Comparison of ENCODE assay signal across 12 cellular contexts in the genomic region with DNA sequence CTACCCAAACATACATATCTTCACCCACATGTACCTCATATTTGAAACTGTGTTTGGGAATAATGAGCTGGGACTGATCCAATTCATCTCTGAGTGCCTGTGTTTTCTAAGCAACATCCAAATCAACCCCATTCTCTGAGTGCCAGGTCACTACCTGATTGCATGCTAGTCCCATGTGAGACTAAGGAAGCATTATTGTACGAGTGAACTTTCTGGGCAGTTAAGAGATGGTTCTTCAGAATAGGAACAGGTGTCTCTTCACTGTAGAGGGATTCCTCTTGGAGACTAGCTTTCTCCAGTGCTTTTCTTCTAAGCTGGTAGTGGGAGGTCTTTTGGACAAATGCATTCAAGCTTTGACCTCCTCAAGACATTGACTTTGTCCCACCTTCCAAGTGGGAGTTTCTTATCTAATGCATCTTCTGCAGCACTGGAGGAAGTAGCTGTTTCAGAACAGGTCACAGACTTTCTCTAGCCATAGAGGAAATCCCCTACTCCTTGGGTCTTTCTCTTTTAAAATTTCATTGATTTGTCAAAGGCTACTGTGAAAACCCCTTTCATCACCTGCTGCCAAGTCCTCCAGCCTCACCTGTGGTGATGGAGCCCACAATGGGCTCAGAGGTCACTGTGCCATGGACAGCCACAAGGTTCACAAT.
DNase-seq lines count a peak whose midpoint lies in the region; ATAC-seq and TF ChIP-seq lines count a peak whose summit lies in the region.
"Had no signal": no experiment of that assay in that cellular context is flagged by ENCODE, and none has a peak within 500 bp of the region (broad histone marks: within the 10 kb centered on the region; RNA-seq: fewer than 3 reads in every experiment).

No MANE protein-coding gene starts in this region.

- no peaks in the 10 kb centered on the region; the same call in 1 of the 2 replicates for H3K27me3 ChIP-seq in H7 (ENCODE audit: control insufficient read depth, insufficient read depth, low read length)
- H3K27me3 ChIP-seq: right atrium auricular region, thyroid gland had no signal

- no peak for TF ChIP-seq CTCF in lower leg skin (IDR thresholded peaks at IDR 0.05)

- 69 to 70% methylated on average over 1 of the region's 1 CpG for WGBS in lower leg skin, 2 donors

- H3K4me3 ChIP-seq in H7 (ENCODE audit: insufficient read depth, low read depth, low read length) = no peak overlapping the region
- no peak overlapping the region for H3K4me3 ChIP-seq in lower leg skin (ENCODE audit: low read depth, poor library complexity, severe bottlenecking)
- H3K4me3 ChIP-seq: right atrium auricular region, thyroid gland had no signal

- intact Hi-C loops in lower leg skin (cut with DNase I; ENCODE audit: low total_unique reads) = no loop called here

- no peak for TF ChIP-seq POLR2A in lower leg skin (IDR thresholded peaks at IDR 0.05)

- ATAC-seq in GM18519 (IDR thresholded peaks at IDR 0.05; ENCODE audit: low FRiP score, unreplicated experiment) = peak; percentile 79
- peak; percentile 79 for ATAC-seq in GM21381 (IDR thresholded peaks at IDR 0.05; ENCODE audit: unreplicated experiment)
- peak; percentile 82 for ATAC-seq in HG02973 (IDR thresholded peaks at IDR 0.05; ENCODE audit: unreplicated experiment)
- peak; percentile 63 for ATAC-seq in HG03575 (IDR thresholded peaks at IDR 0.05; ENCODE audit: extremely low read depth, insufficient number of reproducible peaks, low FRiP score, unreplicated experiment)
- ATAC-seq: activated CD8-positive, alpha-beta T cell treated with anti-CD3 and anti-CD28 coated beads for 36 hours had no signal

- DNase-seq in H7 = no peak
- no peak for DNase-seq in lower leg skin (ENCODE audit: low spot score in 2 of 2)
- DNase-seq in dedifferentiated amniotic fluid mesenchymal stem cell (ENCODE audit: extremely low spot score) = no peak
- DNase-seq in T1000 (lab: John Stamatoyannopoulos, UW) = no peak
- DNase-seq: activated CD8-positive, alpha-beta T cell treated with anti-CD3 and anti-CD28 coated beads for 36 hours; NCI-H2029; thyroid gland had no signal

- H3K36me3 ChIP-seq in H7 (replicated peaks; ENCODE audit: control insufficient read depth, insufficient read depth, low read length) = no peaks in the 10 kb centered on the region
- H3K36me3 ChIP-seq: right atrium auricular region, thyroid gland had no signal
